Comparison of ENCODE assay signal across 25 cellular contexts in genomic region chr10:6097063-6097462, GRCh38. TPM values are rescaled to one million over a fixed set of nuclear protein-coding genes. Genes with fewer than 3 reads are reported as not detected.
DNase-seq lines count a peak whose midpoint lies in the region; ATAC-seq lines count a peak whose summit lies in the region.
"Had no signal": no experiment of that assay in that cellular context is flagged by ENCODE, and none has a peak within 500 bp of the region (broad histone marks: within the 10 kb centered on the region; RNA-seq: fewer than 3 reads in every experiment).

No MANE protein-coding gene starts in this region.

- DNase-seq in activated CD4-positive, alpha-beta T cell treated with anti-CD3 and anti-CD28 coated beads, Interleukin-2, amount 10 ng/mL, durations not matched to agents 24 days and 14 days, result no peak
- DNase-seq in activated CD4-positive, alpha-beta T cell treated with anti-CD3 and anti-CD28 coated beads for 4 hours, result no peak
- no peak for DNase-seq in stimulated activated naive CD8-positive, alpha-beta T cell treated with anti-CD3 and anti-CD28 coated beads, Interleukin-15, amount 100 ng/mL, for 72 hours
- DNase-seq in stimulated activated naive CD8-positive, alpha-beta T cell treated with anti-CD3 and anti-CD28 coated beads, Interleukin-15, Interleukin-2, amounts not matched to agents 100 U/mL and 50 U/mL, for 24 hours, result no peak
- DNase-seq in mesendoderm (peak; percentile 59), cerebellar cortex (ENCODE audit: low spot score) (no peak)
- DNase-seq: CD8-positive, alpha-beta T cell; DMS79 treated with DMSO at 0.1 percent for 48 hours; GOT3; HFFc6; IMR-90; Karpas-422; MG63; NCI-H1092; NCI-H146; NCI-H2081; NCI-H774; PC-3 had no signal

- H3K36me3 Mint-ChIP-seq in activated CD4-positive, alpha-beta T cell treated with anti-CD3 and anti-CD28 coated beads, Interleukin-2, amount 10 ng/mL, durations not matched to agents 24 days and 14 days (ENCODE audit: low read depth), result peaks cover 51% of the 10 kb centered on the region

- no peaks in the 10 kb centered on the region for H3K9me3 Mint-ChIP-seq in activated CD4-positive, alpha-beta T cell treated with anti-CD3 and anti-CD28 coated beads, Interleukin-2, amount 10 ng/mL, durations not matched to agents 24 days and 14 days
- H3K9me3 Mint-ChIP-seq in stimulated activated naive CD8-positive, alpha-beta T cell treated with anti-CD3 and anti-CD28 coated beads, Interleukin-15, amount 100 ng/mL, for 72 hours, result no peaks in the 10 kb centered on the region
- H3K9me3 Mint-ChIP-seq: CD8-positive, alpha-beta T cell; HFFc6 had no signal

- no peak overlapping the region for H2AK5ac ChIP-seq in mesendoderm (ENCODE audit: low read length)

- H3K27me3 ChIP-seq in mesendoderm (ENCODE audit: insufficient read depth, low read length, poor library complexity), result no peaks in the 10 kb centered on the region
- H3K27me3 ChIP-seq: BLaER1, MG63 had no signal

- peaks cover 49% of the 10 kb centered on the region for H3K79me2 ChIP-seq in mesendoderm (ENCODE audit: control insufficient read depth, insufficient read depth, low read length)

- no peak overlapping the region for H3K56ac ChIP-seq in mesendoderm (ENCODE audit: low read length)

- ATAC-seq in stimulated activated naive CD8-positive, alpha-beta T cell treated with anti-CD3 and anti-CD28 coated beads, Interleukin-15, amount 100 ng/mL, for 72 hours, result no peak
- ATAC-seq in stimulated activated naive CD8-positive, alpha-beta T cell treated with anti-CD3 and anti-CD28 coated beads, Interleukin-15, Interleukin-2, amounts not matched to agents 100 U/mL and 50 U/mL, for 24 hours, result no peak
- ATAC-seq in GM19328 (IDR thresholded peaks at IDR 0.05; ENCODE audit: unreplicated experiment) (no peak), GM19452 (IDR thresholded peaks at IDR 0.05; ENCODE audit: unreplicated experiment) (no peak)
- ATAC-seq: CD8-positive, alpha-beta T cell; GM12878; PC-3 had no signal

- H3K4ac ChIP-seq in mesendoderm (ENCODE audit: low read depth, low read length), result no peak overlapping the region

- no peak overlapping the region for H4K8ac ChIP-seq in mesendoderm (ENCODE audit: low read depth, low read length)

- H4K5ac ChIP-seq in mesendoderm (ENCODE audit: low read length), result no peak overlapping the region

- peak overlapping the region; percentile 36 for H3K27ac Mint-ChIP-seq in activated CD4-positive, alpha-beta T cell treated with anti-CD3 and anti-CD28 coated beads, Interleukin-2, amount 10 ng/mL, durations not matched to agents 24 days and 14 days
- H3K27ac Mint-ChIP-seq in stimulated activated naive CD8-positive, alpha-beta T cell treated with anti-CD3 and anti-CD28 coated beads, Interleukin-15, amount 100 ng/mL, for 72 hours, result peak overlapping the region; percentile 49 to 88
- H3K27ac Mint-ChIP-seq: HFFc6 had no signal

- H3K27ac ChIP-seq in mesendoderm (ENCODE audit: low read depth, low read length), result no peak overlapping the region
- H3K27ac ChIP-seq: BLaER1, RWPE1 had no signal

- H3K23ac ChIP-seq in mesendoderm (ENCODE audit: low read length), result no peak overlapping the region

- peaks cover 40% of the 10 kb centered on the region for H3K4me1 Mint-ChIP-seq in activated CD4-positive, alpha-beta T cell treated with anti-CD3 and anti-CD28 coated beads, Interleukin-2, amount 10 ng/mL, durations not matched to agents 24 days and 14 days
- peaks cover 74% of the 10 kb centered on the region for H3K4me1 Mint-ChIP-seq in stimulated activated naive CD8-positive, alpha-beta T cell treated with anti-CD3 and anti-CD28 coated beads, Interleukin-15, amount 100 ng/mL, for 72 hours

- peaks cover 5% of the 10 kb centered on the region for H3K79me1 ChIP-seq in mesendoderm (ENCODE audit: low read length)

- no peak overlapping the region for H3K4me3 Mint-ChIP-seq in activated CD4-positive, alpha-beta T cell treated with anti-CD3 and anti-CD28 coated beads, Interleukin-2, amount 10 ng/mL, durations not matched to agents 24 days and 14 days
- H3K4me3 Mint-ChIP-seq in stimulated activated naive CD8-positive, alpha-beta T cell treated with anti-CD3 and anti-CD28 coated beads, Interleukin-15, amount 100 ng/mL, for 72 hours, result no peak overlapping the region
- H3K4me3 Mint-ChIP-seq: CD8-positive, alpha-beta T cell; HFFc6 had no signal

- no peak overlapping the region for H2BK5ac ChIP-seq in mesendoderm (ENCODE audit: low read length)

- H2BK15ac ChIP-seq in mesendoderm (replicated peaks; ENCODE audit: low read depth), result no peak overlapping the region

- H3K4me3 ChIP-seq in mesendoderm (ENCODE audit: low read length), result no peak overlapping the region
- H3K4me3 ChIP-seq: BLaER1, GM12878, MG63 had no signal

- no peaks in the 10 kb centered on the region for H3K4me1 ChIP-seq in mesendoderm (ENCODE audit: control insufficient read depth, low read depth, low read length)

- no peak overlapping the region for H3K4me2 ChIP-seq in mesendoderm (ENCODE audit: low read length)
- H3K4me2 ChIP-seq: BLaER1 had no signal

- no peak overlapping the region for H3K9ac ChIP-seq in mesendoderm (ENCODE audit: low read length)
- H3K9ac ChIP-seq: BLaER1 had no signal

- peaks cover 2% of the 10 kb centered on the region for H3K36me3 ChIP-seq in mesendoderm (ENCODE audit: control insufficient read depth, insufficient read depth, low read length)

- no CpG with 5 or more reads among the region's 5 CpGs for WGBS in mesendoderm (ENCODE audit: extremely low coverage, insufficient coverage, low lambda C conversion rate)

- H2BK120ac ChIP-seq in mesendoderm (ENCODE audit: low read depth, low read length), result no peak overlapping the region

- intact Hi-C loops in activated CD4-positive, alpha-beta T cell treated with anti-CD3 and anti-CD28 coated beads, Interleukin-2, amount 10 ng/mL, durations not matched to agents 24 days and 14 days (cut with micrococcal nuclease), result no loop called here

- H3K18ac ChIP-seq in mesendoderm (ENCODE audit: low read length), result no peak overlapping the region

- H3K27me3 Mint-ChIP-seq in activated CD4-positive, alpha-beta T cell treated with anti-CD3 and anti-CD28 coated beads, Interleukin-2, amount 10 ng/mL, durations not matched to agents 24 days and 14 days, result no peaks in the 10 kb centered on the region
- no peaks in the 10 kb centered on the region for H3K27me3 Mint-ChIP-seq in stimulated activated naive CD8-positive, alpha-beta T cell treated with anti-CD3 and anti-CD28 coated beads, Interleukin-15, amount 100 ng/mL, for 72 hours

RNA-seq across cellular contexts. Expression of gene RBM17, which starts 8.2 kb away (rescaled TPM):
- total RNA-seq in activated CD4-positive, alpha-beta T cell treated with anti-CD3 and anti-CD28 coated beads, Interleukin-2, amount 10 ng/mL, durations not matched to agents 24 days and 14 days, result 258 and 262 TPM in 2 replicates
- 182 TPM for polyA plus RNA-seq in mesendoderm (2013, experiment 1 of 2)
- 182 TPM for polyA plus RNA-seq in mesendoderm (2013, experiment 2 of 2)

RNA-seq across cellular contexts. Expression of gene IL2RA, which starts 34.9 kb away (rescaled TPM):
- total RNA-seq in activated CD4-positive, alpha-beta T cell treated with anti-CD3 and anti-CD28 coated beads, Interleukin-2, amount 10 ng/mL, durations not matched to agents 24 days and 14 days, result 965 and 989 TPM in 2 replicates
- not detected for polyA plus RNA-seq in mesendoderm (2013, experiment 1 of 2)
- polyA plus RNA-seq in mesendoderm (2013, experiment 2 of 2), result not detected
- total RNA-seq: A172, HFFc6, IMR-90, NCI-H460, PC-3 had no signal
- polyA plus RNA-seq: IMR-90 had no signal
